Comparison of ENCODE assay signal across 1 cellular context in the genomic region with DNA sequence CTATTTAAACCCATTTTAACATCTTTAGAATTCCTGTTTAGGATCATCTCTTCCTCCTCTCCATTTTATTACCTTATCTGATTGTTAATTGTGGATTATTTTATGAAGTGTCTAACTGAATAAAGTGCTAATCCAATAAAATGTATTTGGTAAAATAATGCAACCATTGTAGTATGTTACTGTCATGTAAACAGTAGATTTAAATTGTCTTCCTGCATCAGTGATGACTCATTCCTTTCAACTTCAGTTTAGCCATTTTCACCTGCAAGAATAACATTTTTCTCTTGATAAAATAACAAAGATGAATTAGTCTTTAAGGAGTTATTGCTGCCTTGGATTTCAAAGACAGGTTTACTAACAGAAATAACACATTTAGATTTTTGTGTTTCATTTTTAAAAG.
TF ChIP-seq lines count a peak whose summit lies in the region.

No MANE protein-coding gene starts in this region.

TF ChIP-seq in HepG2, 621 proteins besides CTCF, POLR2A, EP300 and RAD21:
- TF ChIP-seq FOSL1 (CRISPR knock-in tag; IDR thresholded peaks at IDR 0.05; ENCODE audit: borderline replicate concordance) (0 out of 2 replicates have a peak, but pooled peaks have one; percentile 11), KDM5B (CRISPR knock-in tag; IDR thresholded peaks at IDR 0.05; ENCODE audit: borderline replicate concordance) (no peak), ZNF83 (CRISPR knock-in tag; IDR thresholded peaks at IDR 0.05; ENCODE audit: borderline replicate concordance) (no peak), FOSL2 (CRISPR knock-in tag; IDR thresholded peaks at IDR 0.05) (no peak), NCOA2 (CRISPR knock-in tag; IDR thresholded peaks at IDR 0.05) (no peak), ZBTB20 (CRISPR knock-in tag; IDR thresholded peaks at IDR 0.05; ENCODE audit: borderline replicate concordance, low read depth) (no peak), ZNF563 (CRISPR knock-in tag; IDR thresholded peaks at IDR 0.05) (no peak), ZNF460 (CRISPR knock-in tag; IDR thresholded peaks at IDR 0.05; ENCODE audit: borderline replicate concordance) (no peak), ZNF691 (CRISPR knock-in tag; IDR thresholded peaks at IDR 0.05; ENCODE audit: borderline replicate concordance, low read depth) (no peak), ZNF333 (CRISPR knock-in tag; IDR thresholded peaks at IDR 0.05; ENCODE audit: borderline replicate concordance) (no peak), ZNF569 (CRISPR knock-in tag; IDR thresholded peaks at IDR 0.05; ENCODE audit: borderline replicate concordance) (no peak), NAIF1 (CRISPR knock-in tag; IDR thresholded peaks at IDR 0.05; ENCODE audit: borderline replicate concordance) (no peak), MIER3 (CRISPR knock-in tag; IDR thresholded peaks at IDR 0.05; ENCODE audit: borderline replicate concordance) (no peak), ZNF800 (CRISPR knock-in tag; IDR thresholded peaks at IDR 0.05) (no peak), HHEX (CRISPR knock-in tag; IDR thresholded peaks at IDR 0.05) (no peak), SOX13 (IDR thresholded peaks at IDR 0.05) (no peak), SOX13 (CRISPR knock-in tag; conservative IDR thresholded peaks at IDR 0.05 in 1 of 2, IDR thresholded peaks at IDR 0.05 in 1 of 2) (peak in 1 of 2 experiments; percentile 32; a peak in 1 of 4 replicates), SAP130 (CRISPR knock-in tag; IDR thresholded peaks at IDR 0.05; ENCODE audit: low read depth) (0 out of 2 replicates have a peak, but pooled peaks have one; percentile 16), BORCS8-MEF2B (CRISPR knock-in tag; IDR thresholded peaks at IDR 0.05) (no peak), ZNF703 (CRISPR knock-in tag; IDR thresholded peaks at IDR 0.05; ENCODE audit: borderline replicate concordance) (no peak), TBL1XR1 (IDR thresholded peaks at IDR 0.05; ENCODE audit: borderline replicate concordance, low read length, partially characterized antibody) (no peak), KDM4B (CRISPR knock-in tag; IDR thresholded peaks at IDR 0.05) (no peak), ZNF232 (CRISPR knock-in tag; IDR thresholded peaks at IDR 0.05; ENCODE audit: borderline replicate concordance) (peak; percentile 74; the same call in 1 of the 2 replicates), MYNN (CRISPR knock-in tag; IDR thresholded peaks at IDR 0.05; ENCODE audit: low read depth) (no peak)
